ENCODE assay signal across 18 cellular contexts in genomic region chr4:92599044-92599443, GRCh38.
DNase-seq lines count a peak whose midpoint lies in the region; ATAC-seq and TF ChIP-seq lines count a peak whose summit lies in the region.
"Had no signal": no experiment of that assay in that cellular context is flagged by ENCODE, and none has a peak within 500 bp of the region (broad histone marks: within the 10 kb centered on the region; RNA-seq: fewer than 3 reads in every experiment).

No MANE protein-coding gene starts in this region.

- no peak overlapping the region for H2AFZ ChIP-seq in SK-N-SH (ENCODE audit: low read depth)
- no peak overlapping the region for H2AFZ ChIP-seq in PC-3 (ENCODE audit: low read length)

- no peak for TF ChIP-seq EP300 in SK-N-SH (IDR thresholded peaks at IDR 0.05; ENCODE audit: borderline replicate concordance in 1 of 2, low read depth in 1 of 2, low read length in 1 of 2)

- H4K20me1 ChIP-seq in SK-N-SH (ENCODE audit: insufficient read depth), result no peaks in the 10 kb centered on the region
- no peaks in the 10 kb centered on the region for H4K20me1 ChIP-seq in PC-3 (ENCODE audit: low read length)

- no peak overlapping the region for H3K4me3 ChIP-seq in SK-N-SH (ENCODE audit: low read depth in 2 of 2, low read length in 1 of 2)
- no peak overlapping the region for H3K4me3 ChIP-seq in PC-3 (ENCODE audit: low read length)
- no peak overlapping the region for H3K4me3 ChIP-seq in colonic mucosa
- H3K4me3 ChIP-seq: A549, GM12878, SK-N-MC had no signal

- ATAC-seq in SK-N-SH treated with all-trans-retinoic acid at 6 μM for 48 hours, result peak; percentile 46; the same call in 1 of the 3 replicates
- peak; percentile 85 for ATAC-seq in PC-3
- ATAC-seq in GM18907 (IDR thresholded peaks at IDR 0.05; ENCODE audit: unreplicated experiment), result no peak
- ATAC-seq: A549, GM12878 had no signal

- no TSS peak for BruUV-seq in PC-3 (replicated peaks; lab: Mats Ljungman, UMichigan)

- DNase-seq in SK-N-SH (no peak), PC-3 (peak; percentile 78), epithelial cell of prostate (ENCODE audit: low read depth, low spot score) (peak; percentile 72), activated T-cell treated with anti-CD3 and anti-CD28 coated beads for 4 hours (no peak), colonic mucosa (no peak)
- DNase-seq in activated CD4-positive, alpha-beta T cell treated with anti-CD3 and anti-CD28 coated beads for 48 hours, result no peak
- DNase-seq: COR-L47, KG1, NCI-H2029, NCI-H2171 treated with DMSO at 0.1 percent for 48 hours, NCI-H524 treated with DMSO at 0.1 percent for 48 hours, OCI-M1 had no signal

- CTCF ChIA-PET in SK-N-SH (lab: Yijun Ruan, JAX), result no interaction called here
- CTCF ChIA-PET in PC-3 (lab: Charles Lee), result no interaction called here

- H3K9me3 ChIP-seq in SK-N-SH (no peaks in the 10 kb centered on the region), PC-3 (ENCODE audit: low read length) (no peaks in the 10 kb centered on the region), colonic mucosa (no peaks in the 10 kb centered on the region)
- H3K9me3 ChIP-seq: A549 had no signal

- no peak overlapping the region for H3K4me2 ChIP-seq in SK-N-SH
- no peak overlapping the region for H3K4me2 ChIP-seq in PC-3 (ENCODE audit: low read length)
- H3K4me2 ChIP-seq: A549 had no signal

- intact Hi-C loops in PC-3 (cut with micrococcal nuclease) (no loop called here), colonic mucosa (cut with DNase I) (no loop called here)

- POLR2A ChIA-PET in SK-N-SH (lab: Yijun Ruan, JAX) (no interaction called here), PC-3 (lab: Charles Lee; ENCODE audit: unreplicated experiment) (no interaction called here)

- no peaks in the 10 kb centered on the region for H3K36me3 ChIP-seq in SK-N-SH (replicated peaks in 1 of 2; ENCODE audit: control insufficient read depth in 1 of 2, insufficient read depth in 2 of 2, low read length in 1 of 2)
- H3K36me3 ChIP-seq in PC-3 (ENCODE audit: low read depth, low read length), result no peaks in the 10 kb centered on the region
- no peaks in the 10 kb centered on the region for H3K36me3 ChIP-seq in colonic mucosa

- 69% methylated on average over 2 of the region's 2 CpGs for WGBS in SK-N-SH (ENCODE audit: low lambda C conversion rate)

- no peak for TF ChIP-seq CTCF in SK-N-SH (IDR thresholded peaks at IDR 0.05)
- no peak for TF ChIP-seq CTCF in PC-3 (conservative IDR thresholded peaks at IDR 0.05; ENCODE audit: low read depth, low read length)
- TF ChIP-seq CTCF in colonic mucosa (IDR thresholded peaks at IDR 0.05), result no peak

- H3K4me1 ChIP-seq in SK-N-SH (ENCODE audit: control insufficient read depth in 1 of 2, insufficient read depth in 2 of 2, low read depth in 1 of 2, low read length in 1 of 2), result no peaks in the 10 kb centered on the region; a peak in 1 of 4 replicates
- H3K4me1 ChIP-seq in PC-3 (ENCODE audit: insufficient read depth, low read length), result peaks cover 11% of the 10 kb centered on the region; the same call in 1 of the 2 replicates
- no peaks in the 10 kb centered on the region for H3K4me1 ChIP-seq in colonic mucosa
- H3K4me1 ChIP-seq: A549 had no signal

- H3K27me3 ChIP-seq in SK-N-SH (ENCODE audit: insufficient read depth), result no peaks in the 10 kb centered on the region
- H3K27me3 ChIP-seq in PC-3 (ENCODE audit: low read length), result no peaks in the 10 kb centered on the region
- no peaks in the 10 kb centered on the region for H3K27me3 ChIP-seq in colonic mucosa

- H3K79me2 ChIP-seq in SK-N-SH (ENCODE audit: insufficient read depth), result no peaks in the 10 kb centered on the region
- H3K79me2 ChIP-seq in PC-3 (ENCODE audit: low read length), result no peaks in the 10 kb centered on the region

- H3F3A ChIP-seq in SK-N-SH (replicated peaks; ENCODE audit: insufficient read depth) (no peaks in the 10 kb centered on the region), PC-3 (ENCODE audit: low read length, unreplicated experiment) (no peaks in the 10 kb centered on the region)

- H3K9me2 ChIP-seq in SK-N-SH, result no peaks in the 10 kb centered on the region
- no peaks in the 10 kb centered on the region for H3K9me2 ChIP-seq in PC-3 (replicated peaks; ENCODE audit: low read length)

- no peak for TF ChIP-seq RAD21 in SK-N-SH (IDR thresholded peaks at IDR 0.05; ENCODE audit: low read length)

- no peak overlapping the region for H3K27ac ChIP-seq in SK-N-SH (ENCODE audit: low read depth in 2 of 2, low read length in 1 of 2)
- no peak overlapping the region for H3K27ac ChIP-seq in PC-3 (ENCODE audit: low read length)
- H3K27ac ChIP-seq in epithelial cell of prostate, result no peak overlapping the region
- H3K27ac ChIP-seq in colonic mucosa, result no peak overlapping the region
- H3K27ac ChIP-seq: A549, HL-60, SK-N-MC had no signal

- H3K9ac ChIP-seq in SK-N-SH (no peak overlapping the region), PC-3 (ENCODE audit: low read length) (no peak overlapping the region), colonic mucosa (ENCODE audit: low read depth in 2 of 2, low read length in 2 of 2) (no peak overlapping the region)

TF ChIP-seq in SK-N-SH treated with all-trans-retinoic acid at 6 μM for 48 hours, 23 proteins besides CTCF, POLR2A, EP300 and RAD21 (continues in another document):
- TF ChIP-seq POU6F1 (CRISPR knock-in tag; IDR thresholded peaks at IDR 0.05; ENCODE audit: borderline replicate concordance, low read depth), result no peak
- peak; percentile 45; the same call in 1 of the 2 replicates for TF ChIP-seq PATZ1 (CRISPR knock-in tag; IDR thresholded peaks at IDR 0.05; ENCODE audit: borderline replicate concordance)
- peak; percentile 81; the same call in 1 of the 2 replicates for TF ChIP-seq ZC3H10 (CRISPR knock-in tag; IDR thresholded peaks at IDR 0.05)
- peak; percentile 62; the same call in 1 of the 2 replicates for TF ChIP-seq TOX (CRISPR knock-in tag; IDR thresholded peaks at IDR 0.05; ENCODE audit: borderline replicate concordance)

TF ChIP-seq in SK-N-SH, 30 proteins besides CTCF, POLR2A, EP300 and RAD21 (continues in another document):
- no peak for TF ChIP-seq CHD2 (IDR thresholded peaks at IDR 0.05; ENCODE audit: low read length, partially characterized antibody)
- no peak for TF ChIP-seq ZBTB33 (IDR thresholded peaks at IDR 0.05; ENCODE audit: borderline replicate concordance, low read depth)
- no peak for TF ChIP-seq NFIC (IDR thresholded peaks at IDR 0.05; ENCODE audit: borderline replicate concordance)
- TF ChIP-seq FOXM1 (IDR thresholded peaks at IDR 0.05; ENCODE audit: low read depth), result no peak
- no peak for TF ChIP-seq RCOR1 (IDR thresholded peaks at IDR 0.05; ENCODE audit: low read length)
- TF ChIP-seq MEF2A (IDR thresholded peaks at IDR 0.05; ENCODE audit: borderline replicate concordance, low read depth), result no peak
- no peak for TF ChIP-seq FOSL2 (IDR thresholded peaks at IDR 0.05; ENCODE audit: borderline replicate concordance, low read depth)
- no peak for TF ChIP-seq USF2 (IDR thresholded peaks at IDR 0.05; ENCODE audit: borderline replicate concordance, low read depth, low read length)
- TF ChIP-seq JUND (IDR thresholded peaks at IDR 0.05), result no peak
- no peak for TF ChIP-seq RXRA (IDR thresholded peaks at IDR 0.05; ENCODE audit: borderline replicate concordance, low read depth)
- TF ChIP-seq GABPA (IDR thresholded peaks at IDR 0.05; ENCODE audit: low read depth), result no peak
- TF ChIP-seq POLR2AphosphoS5 (IDR thresholded peaks at IDR 0.05; ENCODE audit: low read depth, low read length), result no peak
- TF ChIP-seq FOXJ3 (CRISPR knock-in tag; IDR thresholded peaks at IDR 0.05), result no peak
- no peak for TF ChIP-seq YY1 (IDR thresholded peaks at IDR 0.05; ENCODE audit: low read depth)
- no peak for TF ChIP-seq NRF1 (IDR thresholded peaks at IDR 0.05; ENCODE audit: low read depth, low read length)

Comparison
In these comparisons a context has a peak if more than half of its experiments do, and no peak if none do; other contexts are left out.
1. DNase-seq: peak in PC-3 (single experiment) and epithelial cell of prostate (single experiment); none in SK-N-SH (single experiment), activated T-cell treated with anti-CD3 and anti-CD28 coated beads for 4 hours (single experiment), activated CD4-positive, alpha-beta T cell treated with anti-CD3 and anti-CD28 coated beads for 48 hours (single experiment) and colonic mucosa (single experiment).